18 cellular contexts compared by ENCODE assay signal in the genomic region with DNA sequence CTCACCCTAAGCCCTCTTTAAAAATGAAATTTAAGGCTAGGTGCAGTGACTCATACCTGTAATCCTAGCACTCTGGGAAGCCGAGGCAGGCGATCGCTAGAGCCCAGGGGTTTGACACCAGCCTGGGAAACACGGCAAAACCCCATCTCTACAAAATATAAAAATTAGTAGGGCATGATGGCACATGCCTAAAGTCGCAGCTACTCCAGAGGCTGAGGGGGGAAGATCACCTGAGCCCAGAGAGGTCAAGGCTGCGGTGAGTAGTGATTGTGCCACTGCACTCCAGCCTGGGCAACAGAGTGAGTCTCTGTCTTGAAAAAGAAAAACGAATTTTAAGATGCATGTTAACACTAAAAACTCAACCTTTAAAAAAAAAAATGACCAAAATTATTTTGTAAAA. TPM values are rescaled to one million over a fixed set of nuclear protein-coding genes. Genes with fewer than 3 reads are reported as not detected.
DNase-seq lines count a peak whose midpoint lies in the region; ATAC-seq, FAIRE-seq and TF ChIP-seq lines count a peak whose summit lies in the region.
"Had no signal": no experiment of that assay in that cellular context is flagged by ENCODE, and none has a peak within 500 bp of the region (broad histone marks: within the 10 kb centered on the region; RNA-seq: fewer than 3 reads in every experiment).

No MANE protein-coding gene starts in this region.

- H3K4me1 ChIP-seq in HEK293 (ENCODE audit: control insufficient read depth, insufficient read depth, low read length) (no peaks in the 10 kb centered on the region), RWPE2 (ENCODE audit: insufficient read depth, poor library complexity, severe bottlenecking) (peaks cover 6% of the 10 kb centered on the region)

- no peak for FAIRE-seq in H54 (lab: Jason Lieb, UNC)
- FAIRE-seq: GM12892, GM19239 had no signal

- no peaks in the 10 kb centered on the region for H3K27me3 ChIP-seq in RWPE2 (ENCODE audit: insufficient read depth, poor library complexity, severe bottlenecking)

- H3K36me3 ChIP-seq in HEK293 (ENCODE audit: control insufficient read depth in 2 of 2, insufficient read depth in 1 of 2, low read length in 2 of 2) (peaks cover 62 to 64% of the 10 kb centered on the region in 2 experiments), RWPE2 (ENCODE audit: low read depth) (peaks cover 95% of the 10 kb centered on the region)

- DNase-seq in RWPE2 (ENCODE audit: low spot score): no peak
- peak; percentile 32 for DNase-seq in epithelial cell of esophagus (ENCODE audit: low read depth)
- no peak for DNase-seq in H54 (ENCODE audit: insufficient read length, low spot score)
- DNase-seq in kidney tubule cell (ENCODE audit: low spot score): no peak
- no peak for DNase-seq in SK-N-DZ (ENCODE audit: low spot score)
- DNase-seq: C1 segment of cervical spinal cord; Calu3; CD4-positive, alpha-beta memory T cell; COR-L47; DMS53; DND-41; GOT3; H9; HFFc6 had no signal

- H3K4me3 ChIP-seq in HEK293 (ENCODE audit: low read depth, low read length) (no peak overlapping the region), RWPE2 (ENCODE audit: severe bottlenecking) (no peak overlapping the region), epithelial cell of esophagus (ENCODE audit: low read length) (no peak overlapping the region)

- no peaks in the 10 kb centered on the region for H3K9me3 ChIP-seq in HEK293 (ENCODE audit: control insufficient read depth, insufficient read depth, low read depth, low read length)
- H3K9me3 ChIP-seq in RWPE2 (ENCODE audit: severe bottlenecking): no peaks in the 10 kb centered on the region

- TF ChIP-seq CTCF in HEK293 (tag by site-specific recombination; IDR thresholded peaks at IDR 0.05): no peak
- TF ChIP-seq CTCF in RWPE2 (IDR thresholded peaks at IDR 0.05; ENCODE audit: poor library complexity, severe bottlenecking): no peak
- TF ChIP-seq CTCF in epithelial cell of esophagus (IDR thresholded peaks at IDR 0.05; ENCODE audit: insufficient read depth, low read depth, low read length, missing control alignments): no peak

- CTCF ChIA-PET in HEK293 (lab: Yijun Ruan, JAX): interaction anchor here (0.7 kb wide), 1 partner anchor 1550 kb away, joined by 3 read pairs; no protein-coding TSS in a partner anchor

- no peak for TF ChIP-seq POLR2A in H54 (IDR thresholded peaks at IDR 0.05; ENCODE audit: low read depth, low read length)

- POLR2A ChIA-PET in HEK293 (lab: Yijun Ruan, JAX): interaction anchor here (1.0 kb wide), 1 partner anchor 13 kb away, joined by 3 read pairs; a partner anchor contains a TSS

- no peak overlapping the region for H3K27ac ChIP-seq in HEK293 (ENCODE audit: extremely low read depth, low read depth, low read length)
- no peak overlapping the region for H3K27ac ChIP-seq in RWPE2 (ENCODE audit: poor library complexity, severe bottlenecking)

- peak; percentile 37; the same call in 2 of the 3 replicates for ATAC-seq in RWPE2 (ENCODE audit: low read depth)
- ATAC-seq: HCT116 had no signal

TF ChIP-seq in HEK293, 187 proteins besides CTCF, POLR2A, EP300 and RAD21:
- no peak for TF ChIP-seq ZNF426 (tag by site-specific recombination; IDR thresholded peaks at IDR 0.05)
- TF ChIP-seq ZNF394 (tag by site-specific recombination; IDR thresholded peaks at IDR 0.05; ENCODE audit: borderline replicate concordance): peak; percentile 71; the same call in 1 of the 2 replicates
- no peak for TF ChIP-seq ZFP41 (tag by site-specific recombination; IDR thresholded peaks at IDR 0.05; ENCODE audit: borderline replicate concordance)
- peak; percentile 50; the same call in 1 of the 2 replicates for TF ChIP-seq OSR2 (tag by site-specific recombination; IDR thresholded peaks at IDR 0.05)
- TF ChIP-seq KLF10 (tag by site-specific recombination; IDR thresholded peaks at IDR 0.05): no peak
- TF ChIP-seq ZNF558 (tag by site-specific recombination; IDR thresholded peaks at IDR 0.05): no peak
TF ChIP-seq in HEK293: peak in this region for 2.

RNA-seq across cellular contexts. Expression of a gene that starts 12.7 kb away (rescaled TPM):
- polyA plus RNA-seq in SK-N-DZ (2014; cell fraction: cytosol; rRNA removed): 17.9 and 18.1 TPM in 2 replicates
- polyA plus RNA-seq in SK-N-DZ (2014; cell fraction: nucleus; rRNA removed): 7.0 and 9.0 TPM in 2 replicates

RNA-seq across cellular contexts. Expression of a gene that starts 48.7 kb away (rescaled TPM):
- 4.8 and 5.5 TPM in 2 replicates for polyA plus RNA-seq in SK-N-DZ (2014; cell fraction: cytosol; rRNA removed)
- 3.7 and 4.2 TPM in 2 replicates for polyA plus RNA-seq in SK-N-DZ (2014; cell fraction: nucleus; rRNA removed)
